1 cellular context compared by ENCODE assay signal in the genomic region with DNA sequence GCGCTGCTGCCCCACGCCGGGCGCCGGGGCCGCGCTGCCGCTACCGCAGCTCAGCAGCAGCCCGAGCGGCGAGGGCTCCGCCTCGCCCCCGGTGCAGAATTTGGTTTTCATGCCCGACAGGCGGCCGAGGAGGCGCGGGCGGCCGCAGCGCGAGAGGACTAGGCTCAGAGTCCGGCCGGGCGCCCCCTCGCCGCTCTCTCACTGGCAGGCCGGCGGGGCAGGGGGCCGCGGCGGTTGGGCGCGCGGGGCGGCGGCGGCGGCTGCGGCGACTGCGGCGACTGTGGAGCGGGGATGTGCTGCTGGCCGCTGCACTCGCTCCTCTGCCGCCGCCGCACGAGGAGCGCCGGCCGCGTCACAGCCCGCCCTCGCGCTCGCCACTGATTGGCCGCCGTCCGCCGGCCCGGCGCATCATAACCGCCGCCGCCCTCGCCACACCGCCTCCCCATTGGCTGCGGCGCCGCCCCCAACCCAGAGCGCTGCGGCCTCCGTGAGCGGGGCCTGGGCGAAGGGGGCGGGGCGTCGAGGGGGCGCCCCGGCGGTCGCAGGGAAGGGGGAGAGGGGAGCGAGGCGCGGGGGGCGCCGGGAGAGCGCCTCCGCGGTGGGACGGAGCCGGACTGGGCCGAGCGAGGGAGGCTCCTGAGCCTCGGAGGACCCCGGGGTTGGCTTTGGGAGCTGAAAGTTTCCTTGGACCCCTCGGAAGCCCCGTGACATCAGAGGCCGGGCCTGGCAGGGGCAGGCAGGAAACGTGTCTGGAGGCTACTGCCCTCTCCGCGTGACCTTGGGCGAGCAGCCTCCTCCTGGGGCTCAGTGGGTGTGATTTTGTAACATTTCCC.
TF ChIP-seq lines count a peak whose summit lies in the region.

A gene (minus strand): TSS at position 322 of the 833 bp plus-strand sequence. CDS start 211 bp downstream, at position 111.

TF ChIP-seq in A549, 52 proteins besides CTCF, POLR2A, EP300 and RAD21 (continued from another document):
- TF ChIP-seq, protein P1, sequence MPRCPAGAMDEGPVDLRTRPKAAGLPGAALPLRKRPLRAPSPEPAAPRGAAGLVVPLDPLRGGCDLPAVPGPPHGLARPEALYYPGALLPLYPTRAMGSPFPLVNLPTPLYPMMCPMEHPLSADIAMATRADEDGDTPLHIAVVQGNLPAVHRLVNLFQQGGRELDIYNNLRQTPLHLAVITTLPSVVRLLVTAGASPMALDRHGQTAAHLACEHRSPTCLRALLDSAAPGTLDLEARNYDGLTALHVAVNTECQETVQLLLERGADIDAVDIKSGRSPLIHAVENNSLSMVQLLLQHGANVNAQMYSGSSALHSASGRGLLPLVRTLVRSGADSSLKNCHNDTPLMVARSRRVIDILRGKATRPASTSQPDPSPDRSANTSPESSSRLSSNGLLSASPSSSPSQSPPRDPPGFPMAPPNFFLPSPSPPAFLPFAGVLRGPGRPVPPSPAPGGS (IDR thresholded peaks at IDR 0.05), result peak; percentile 81; the same call in 2 of the 3 replicates
- TF ChIP-seq FOSB (CRISPR knock-in tag; IDR thresholded peaks at IDR 0.05), result no peak
- TF ChIP-seq CHD2 (IDR thresholded peaks at IDR 0.05; ENCODE audit: low read length, partially characterized antibody), result no peak
- TF ChIP-seq, protein P2, sequence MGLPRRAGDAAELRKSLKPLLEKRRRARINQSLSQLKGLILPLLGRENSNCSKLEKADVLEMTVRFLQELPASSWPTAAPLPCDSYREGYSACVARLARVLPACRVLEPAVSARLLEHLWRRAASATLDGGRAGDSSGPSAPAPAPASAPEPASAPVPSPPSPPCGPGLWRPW (IDR thresholded peaks at IDR 0.05), result no peak
- TF ChIP-seq JUNB (IDR thresholded peaks at IDR 0.05), result no peak
- peak; percentile 82 to 86 for TF ChIP-seq JUN (IDR thresholded peaks at IDR 0.05)
- no peak for TF ChIP-seq FOXS1 (CRISPR knock-in tag; IDR thresholded peaks at IDR 0.05)
- TF ChIP-seq, protein P3, sequence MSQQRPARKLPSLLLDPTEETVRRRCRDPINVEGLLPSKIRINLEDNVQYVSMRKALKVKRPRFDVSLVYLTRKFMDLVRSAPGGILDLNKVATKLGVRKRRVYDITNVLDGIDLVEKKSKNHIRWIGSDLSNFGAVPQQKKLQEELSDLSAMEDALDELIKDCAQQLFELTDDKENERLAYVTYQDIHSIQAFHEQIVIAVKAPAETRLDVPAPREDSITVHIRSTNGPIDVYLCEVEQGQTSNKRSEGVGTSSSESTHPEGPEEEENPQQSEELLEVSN (IDR thresholded peaks at IDR 0.05; ENCODE audit: borderline replicate concordance, low read depth), result peak; percentile 77
- TF ChIP-seq, protein P4, sequence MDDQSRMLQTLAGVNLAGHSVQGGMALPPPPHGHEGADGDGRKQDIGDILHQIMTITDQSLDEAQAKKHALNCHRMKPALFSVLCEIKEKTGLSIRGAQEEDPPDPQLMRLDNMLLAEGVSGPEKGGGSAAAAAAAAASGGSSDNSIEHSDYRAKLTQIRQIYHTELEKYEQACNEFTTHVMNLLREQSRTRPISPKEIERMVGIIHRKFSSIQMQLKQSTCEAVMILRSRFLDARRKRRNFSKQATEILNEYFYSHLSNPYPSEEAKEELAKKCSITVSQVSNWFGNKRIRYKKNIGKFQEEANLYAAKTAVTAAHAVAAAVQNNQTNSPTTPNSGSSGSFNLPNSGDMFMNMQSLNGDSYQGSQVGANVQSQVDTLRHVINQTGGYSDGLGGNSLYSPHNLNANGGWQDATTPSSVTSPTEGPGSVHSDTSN (IDR thresholded peaks at IDR 0.05), result 0 out of 2 replicates have a peak, but pooled peaks have one; percentile 36
- TF ChIP-seq RCOR1 (IDR thresholded peaks at IDR 0.05; ENCODE audit: low read depth, low read length), result no peak
- TF ChIP-seq, protein P5, sequence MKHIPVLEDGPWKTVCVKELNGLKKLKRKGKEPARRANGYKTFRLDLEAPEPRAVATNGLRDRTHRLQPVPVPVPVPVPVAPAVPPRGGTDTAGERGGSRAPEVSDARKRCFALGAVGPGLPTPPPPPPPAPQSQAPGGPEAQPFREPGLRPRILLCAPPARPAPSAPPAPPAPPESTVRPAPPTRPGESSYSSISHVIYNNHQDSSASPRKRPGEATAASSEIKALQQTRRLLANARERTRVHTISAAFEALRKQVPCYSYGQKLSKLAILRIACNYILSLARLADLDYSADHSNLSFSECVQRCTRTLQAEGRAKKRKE (CRISPR knock-in tag; IDR thresholded peaks at IDR 0.05; ENCODE audit: low read depth), result no peak; the same call in 1 of the 2 replicates
- no peak for TF ChIP-seq POLR2AphosphoS2 (conservative IDR thresholded peaks at IDR 0.05; ENCODE audit: low read length)
- no peak for TF ChIP-seq HDAC2 (IDR thresholded peaks at IDR 0.05)
- peak; percentile 71 for TF ChIP-seq RFX5 (IDR thresholded peaks at IDR 0.05)
- TF ChIP-seq MAZ (IDR thresholded peaks at IDR 0.05; ENCODE audit: borderline replicate concordance, low read depth, low read length), result no peak
- peak; percentile 67; the same call in 1 of the 2 replicates for TF ChIP-seq NPAS2 (CRISPR knock-in tag; IDR thresholded peaks at IDR 0.05; ENCODE audit: borderline replicate concordance)
- TF ChIP-seq ESRRA (IDR thresholded peaks at IDR 0.05; ENCODE audit: borderline replicate concordance, low read length), result peak; percentile 41; the same call in 1 of the 2 replicates
TF ChIP-seq in A549: peak in this region for 10.
